Comparison of ENCODE assay signal across 14 cellular contexts in the genomic region with DNA sequence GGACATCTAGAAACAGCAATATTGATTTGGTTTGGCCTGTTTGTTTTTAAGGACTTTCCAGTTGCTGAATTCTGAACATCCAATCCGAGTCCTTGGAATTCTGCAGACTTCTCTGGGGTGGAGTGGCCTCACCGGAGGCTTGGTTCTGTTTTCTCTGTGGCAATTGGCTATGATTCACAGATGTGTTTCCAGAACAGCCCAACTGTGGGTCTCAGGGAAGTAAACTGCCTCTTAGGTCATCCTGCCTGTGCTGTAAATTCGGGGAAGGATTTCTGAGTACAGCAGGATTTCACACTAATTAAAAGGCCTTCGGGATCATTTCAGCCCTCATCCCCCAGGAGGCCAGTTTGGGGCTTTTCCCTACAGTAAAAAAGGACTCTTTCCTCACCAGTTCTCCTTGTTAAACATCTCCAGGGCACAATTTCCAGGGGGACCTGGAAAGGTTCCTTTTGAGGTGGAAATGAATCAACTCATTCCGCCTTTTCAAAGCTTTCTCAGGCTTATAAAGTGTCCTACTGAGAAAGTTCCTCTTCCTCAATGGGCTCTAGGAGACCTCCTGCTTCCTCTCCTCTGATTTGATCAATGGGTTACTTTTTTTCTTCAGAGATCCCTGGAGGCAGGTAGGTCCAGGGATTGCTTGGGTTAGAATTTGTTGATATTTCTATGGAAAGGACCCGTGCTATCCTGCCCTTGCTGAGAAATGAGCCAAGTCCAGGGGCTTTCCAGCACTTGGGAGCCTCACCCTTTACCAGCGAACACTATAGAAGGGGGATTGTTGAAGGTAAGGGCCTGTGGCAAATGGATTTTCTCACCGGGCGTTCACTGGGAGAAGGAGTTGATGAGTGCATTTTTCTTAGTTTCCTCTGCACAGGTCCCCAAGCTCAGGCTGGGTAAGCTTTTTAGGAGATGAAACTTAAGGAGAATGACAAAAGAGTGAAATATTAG.
DNase-seq lines count a peak whose midpoint lies in the region; ATAC-seq, FAIRE-seq and TF ChIP-seq lines count a peak whose summit lies in the region.
"Had no signal": no experiment of that assay in that cellular context is flagged by ENCODE, and none has a peak within 500 bp of the region (broad histone marks: within the 10 kb centered on the region; RNA-seq: fewer than 3 reads in every experiment).

No MANE protein-coding gene starts in this region.

- H3K36me3 ChIP-seq in astrocyte (ENCODE audit: insufficient read depth, low read length) (no peaks in the 10 kb centered on the region), left ventricle myocardium inferior (peaks cover 32% of the 10 kb centered on the region)
- H3K36me3 ChIP-seq in CD8-positive, alpha-beta T cell (ENCODE audit: insufficient read depth, low read length), result no peaks in the 10 kb centered on the region
- H3K36me3 ChIP-seq in CD8-positive, alpha-beta memory T cell (ENCODE audit: insufficient read depth, low read length), result no peaks in the 10 kb centered on the region
- H3K36me3 ChIP-seq: prostate gland had no signal

- H3K4me1 ChIP-seq in astrocyte (ENCODE audit: insufficient read depth, low read length), result no peaks in the 10 kb centered on the region
- peaks cover 59% of the 10 kb centered on the region for H3K4me1 ChIP-seq in left ventricle myocardium inferior
- H3K4me1 ChIP-seq in CD8-positive, alpha-beta T cell (ENCODE audit: insufficient read depth, low read length), result no peaks in the 10 kb centered on the region
- H3K4me1 ChIP-seq in CD8-positive, alpha-beta memory T cell (ENCODE audit: insufficient read depth, low read length), result no peaks in the 10 kb centered on the region
- H3K4me1 ChIP-seq: prostate gland had no signal

- POLR2A ChIA-PET in CD8-positive, alpha-beta T cell (lab: Charles Lee), result interaction anchor here (0.6 kb wide), 1 partner anchor 236 kb away, joined by 3 read pairs; no protein-coding TSS in a partner anchor
- POLR2A ChIA-PET in CD8-positive, alpha-beta memory T cell (lab: Charles Lee), result no interaction called here

- no peak for ATAC-seq in CD8-positive, alpha-beta T cell

- H3K27ac Mint-ChIP-seq in astrocyte (ENCODE audit: unreplicated experiment), result no peak overlapping the region
- H3K27ac Mint-ChIP-seq in CD8-positive, alpha-beta T cell, result no peak overlapping the region
- no peak overlapping the region for H3K27ac Mint-ChIP-seq in CD8-positive, alpha-beta memory T cell
- H3K27ac Mint-ChIP-seq: activated CD4-positive, alpha-beta memory T cell treated with anti-CD3 and anti-CD28 coated beads, Interleukin-2, amount 10 ng/mL, durations not matched to agents 7 days and 5 days; CD14-positive monocyte; T-helper 1 cell treated with Interleukin-12 subunit alpha and Interleukin-12 subunit beta and Interleukin-4 antibody, amounts not matched to agents 30 μg/mL and 1 μg/mL, for 36 hours had no signal

- H3K9me3 ChIP-seq in astrocyte (ENCODE audit: insufficient read depth, low read depth, low read length) (no peaks in the 10 kb centered on the region), left ventricle myocardium inferior (replicated peaks) (no peaks in the 10 kb centered on the region)
- H3K9me3 ChIP-seq in CD8-positive, alpha-beta T cell (ENCODE audit: low read length), result no peaks in the 10 kb centered on the region
- no peaks in the 10 kb centered on the region for H3K9me3 ChIP-seq in CD8-positive, alpha-beta memory T cell (ENCODE audit: low read length)
- H3K9me3 ChIP-seq: prostate gland had no signal

- no peaks in the 10 kb centered on the region for H3K36me3 Mint-ChIP-seq in astrocyte (ENCODE audit: low read depth, unreplicated experiment)
- H3K36me3 Mint-ChIP-seq in CD8-positive, alpha-beta T cell, result peaks cover 4% of the 10 kb centered on the region
- H3K36me3 Mint-ChIP-seq in CD8-positive, alpha-beta memory T cell, result peaks cover 11 to 18% (median 14%) of the 10 kb centered on the region in 3 donors
- H3K36me3 Mint-ChIP-seq: CD14-positive monocyte had no signal

- DNase-seq in GM04504 (ENCODE audit: low read depth) (peak; percentile 29), astrocyte (ENCODE audit: low read depth) (peak; percentile 36), left ventricle myocardium inferior (no peak), renal cortical epithelial cell (ENCODE audit: low read depth) (peak; percentile 57), NCI-H146 treated with DMSO at 0.1 percent for 48 hours (lab: John Stamatoyannopoulos, UW; ENCODE audit: unreplicated experiment) (no peak)
- no peak for DNase-seq in CD8-positive, alpha-beta T cell
- no peak for DNase-seq in CD8-positive, alpha-beta memory T cell
- no peak for DNase-seq in stimulated activated CD4-positive, alpha-beta T cell treated with anti-CD3 and anti-CD28 coated beads, Interleukin-12 subunit alpha, Interleukin-12 subunit beta, amount 100 ng/mL, for 4 hours
- DNase-seq: activated CD4-positive, alpha-beta memory T cell treated with anti-CD3 and anti-CD28 coated beads, Interleukin-2, amount 10 ng/mL, durations not matched to agents 7 days and 5 days; activated naive CD4-positive, alpha-beta T cell; NCI-H2107 had no signal

- H3K4me2 ChIP-seq in astrocyte (ENCODE audit: low read length), result no peak overlapping the region

- H2AFZ ChIP-seq in astrocyte (ENCODE audit: low read depth, low read length), result no peak overlapping the region

- CTCF ChIA-PET in CD8-positive, alpha-beta T cell (lab: Charles Lee), result no interaction called here
- CTCF ChIA-PET in CD8-positive, alpha-beta memory T cell (lab: Charles Lee), result no interaction called here

- no peak for FAIRE-seq in astrocyte (lab: Jason Lieb, UNC)

- intact Hi-C loops in left ventricle myocardium inferior (cut with micrococcal nuclease), result no loop called here
- intact Hi-C loops in CD8-positive, alpha-beta T cell (cut with DNase I, micrococcal nuclease), result no loop called here

- H3K4me3 Mint-ChIP-seq in astrocyte (ENCODE audit: unreplicated experiment), result peak overlapping the region; percentile 20
- no peak overlapping the region for H3K4me3 Mint-ChIP-seq in CD8-positive, alpha-beta T cell
- no peak overlapping the region for H3K4me3 Mint-ChIP-seq in CD8-positive, alpha-beta memory T cell
- H3K4me3 Mint-ChIP-seq: activated CD4-positive, alpha-beta memory T cell treated with anti-CD3 and anti-CD28 coated beads, Interleukin-2, amount 10 ng/mL, durations not matched to agents 7 days and 5 days; CD14-positive monocyte; T-helper 1 cell treated with Interleukin-12 subunit alpha and Interleukin-12 subunit beta and Interleukin-4 antibody, amounts not matched to agents 30 μg/mL and 1 μg/mL, for 36 hours had no signal

- no peak for TF ChIP-seq CTCF in astrocyte (IDR thresholded peaks at IDR 0.05; ENCODE audit: insufficient read depth, low read depth, low read length)
- no peak for TF ChIP-seq CTCF in left ventricle myocardium inferior (IDR thresholded peaks at IDR 0.05; ENCODE audit: borderline replicate concordance)
- no peak for TF ChIP-seq CTCF in CD8-positive, alpha-beta T cell (IDR thresholded peaks at IDR 0.05)

- no peaks in the 10 kb centered on the region for H3K27me3 Mint-ChIP-seq in astrocyte (ENCODE audit: low read depth, unreplicated experiment)
- no peaks in the 10 kb centered on the region for H3K27me3 Mint-ChIP-seq in CD8-positive, alpha-beta T cell (ENCODE audit: low read depth)
- H3K27me3 Mint-ChIP-seq in CD8-positive, alpha-beta memory T cell, result peaks cover 0 to 1% of the 10 kb centered on the region in 2 donors
- H3K27me3 Mint-ChIP-seq: activated CD4-positive, alpha-beta memory T cell treated with anti-CD3 and anti-CD28 coated beads, Interleukin-2, amount 10 ng/mL, durations not matched to agents 7 days and 5 days had no signal

- H3K27me3 ChIP-seq in astrocyte (ENCODE audit: insufficient read depth, low read length) (no peaks in the 10 kb centered on the region), left ventricle myocardium inferior (ENCODE audit: low read depth) (no peaks in the 10 kb centered on the region)
- no peaks in the 10 kb centered on the region for H3K27me3 ChIP-seq in CD8-positive, alpha-beta T cell (ENCODE audit: insufficient read depth, low read length)
- no peaks in the 10 kb centered on the region for H3K27me3 ChIP-seq in CD8-positive, alpha-beta memory T cell (ENCODE audit: insufficient read depth, low read length, poor library complexity, severe bottlenecking)

- H3K79me2 ChIP-seq in astrocyte (ENCODE audit: insufficient read depth, low read length), result no peaks in the 10 kb centered on the region

- H3K4me3 ChIP-seq in astrocyte (ENCODE audit: insufficient read depth, low read depth, low read length) (no peak overlapping the region), left ventricle myocardium inferior (no peak overlapping the region)
- no peak overlapping the region for H3K4me3 ChIP-seq in CD8-positive, alpha-beta T cell (ENCODE audit: low read depth, low read length)
- no peak overlapping the region for H3K4me3 ChIP-seq in CD8-positive, alpha-beta memory T cell (ENCODE audit: low read length)
- H3K4me3 ChIP-seq: prostate gland had no signal

- H3K4me1 Mint-ChIP-seq in astrocyte (ENCODE audit: low read depth, unreplicated experiment), result peaks cover 11% of the 10 kb centered on the region
- H3K4me1 Mint-ChIP-seq in CD8-positive, alpha-beta T cell (ENCODE audit: low read depth), result no peaks in the 10 kb centered on the region
- H3K4me1 Mint-ChIP-seq in CD8-positive, alpha-beta memory T cell, result peaks cover 7 to 20% (median 7%) of the 10 kb centered on the region in 3 donors

- H3K9me3 Mint-ChIP-seq in astrocyte (ENCODE audit: unreplicated experiment), result no peaks in the 10 kb centered on the region
- no peaks in the 10 kb centered on the region for H3K9me3 Mint-ChIP-seq in CD8-positive, alpha-beta T cell
- H3K9me3 Mint-ChIP-seq in CD8-positive, alpha-beta memory T cell, result no peaks in the 10 kb centered on the region
- H3K9me3 Mint-ChIP-seq: T-helper 1 cell treated with Interleukin-12 subunit alpha and Interleukin-12 subunit beta and Interleukin-4 antibody, amounts not matched to agents 30 μg/mL and 1 μg/mL, for 36 hours had no signal

- no peak overlapping the region for H3K9ac ChIP-seq in astrocyte (ENCODE audit: low read length)

- no peaks in the 10 kb centered on the region for H4K20me1 ChIP-seq in astrocyte (ENCODE audit: insufficient read depth, low read length)

- H3K27ac ChIP-seq in astrocyte (ENCODE audit: low read depth, low read length) (no peak overlapping the region), left ventricle myocardium inferior (replicated peaks) (peak overlapping the region; percentile 46)
- no peak overlapping the region for H3K27ac ChIP-seq in CD8-positive, alpha-beta T cell (ENCODE audit: low read depth, low read length)
- no peak overlapping the region for H3K27ac ChIP-seq in CD8-positive, alpha-beta memory T cell (ENCODE audit: low read depth, low read length)
- H3K27ac ChIP-seq: prostate gland had no signal

Comparison
In these comparisons a context has a peak if more than half of its experiments do, and no peak if none do; other contexts are left out.
1. DNase-seq: peak in GM04504 (single experiment), astrocyte (single experiment) and renal cortical epithelial cell (single experiment); none in left ventricle myocardium inferior (single experiment), CD8-positive, alpha-beta T cell (0 of 7), CD8-positive, alpha-beta memory T cell (0 of 5), stimulated activated CD4-positive, alpha-beta T cell treated with anti-CD3 and anti-CD28 coated beads, Interleukin-12 subunit alpha, Interleukin-12 subunit beta, amount 100 ng/mL, for 4 hours (single experiment) and NCI-H146 treated with DMSO at 0.1 percent for 48 hours (single experiment).